Comparison of ENCODE assay signal across 8 cellular contexts in genomic region chr9:129166962-129167557, GRCh38. TPM values are rescaled to one million over a fixed set of nuclear protein-coding genes. Genes with fewer than 3 reads are reported as not detected.
DNase-seq lines count a peak whose midpoint lies in the region; ATAC-seq and TF ChIP-seq lines count a peak whose summit lies in the region.

No MANE protein-coding gene starts in this region.

- DNase-seq in AG08395 (ENCODE audit: low spot score) (peak; percentile 94), H4 (ENCODE audit: low spot score) (peak; percentile 80), RKO (ENCODE audit: low spot score) (peak; percentile 88), chondrocyte (ENCODE audit: low spot score) (no peak), right lobe of liver (peak in 2 of 3 donors; percentile 74), thyroid gland (peak; percentile 93 to 94)

- ATAC-seq in right lobe of liver (peak; percentile 72 to 87 (median 85)), HG03571 (IDR thresholded peaks at IDR 0.05; ENCODE audit: unreplicated experiment) (no peak), HG02852 (IDR thresholded peaks at IDR 0.05; ENCODE audit: unreplicated experiment) (no peak)

- TF ChIP-seq CTCF in chondrocyte (IDR thresholded peaks at IDR 0.05) (no peak), right lobe of liver (IDR thresholded peaks at IDR 0.05) (no peak), thyroid gland (IDR thresholded peaks at IDR 0.05) (no peak)

- no peaks in the 10 kb centered on the region for H3K27me3 Mint-ChIP-seq in chondrocyte (ENCODE audit: low read depth)

- H3K27me3 ChIP-seq in right lobe of liver (no peaks in the 10 kb centered on the region), thyroid gland (no peaks in the 10 kb centered on the region)

- peak overlapping the region; percentile 49 for H3K4me3 Mint-ChIP-seq in chondrocyte (ENCODE audit: unreplicated experiment)

- H3K27ac Mint-ChIP-seq in chondrocyte (ENCODE audit: unreplicated experiment), result peak overlapping the region; percentile 97

- H3K4me1 Mint-ChIP-seq in chondrocyte (ENCODE audit: low read depth), result peaks cover 33% of the 10 kb centered on the region

- H3K9me3 Mint-ChIP-seq in chondrocyte (ENCODE audit: low read depth), result no peaks in the 10 kb centered on the region

- H3K36me3 Mint-ChIP-seq in chondrocyte (ENCODE audit: low read depth), result no peaks in the 10 kb centered on the region

- H3K36me3 ChIP-seq in right lobe of liver, result no peaks in the 10 kb centered on the region
- H3K36me3 ChIP-seq in thyroid gland, result no peaks in the 10 kb centered on the region

- WGBS in right lobe of liver (ENCODE audit: insufficient coverage, low coverage, low lambda C conversion rate, missing lambda C conversion rate), result 2% methylated on average over 11 of the region's 12 CpGs
- 1% methylated on average over 10 to 12 of the region's 12 CpGs for WGBS in thyroid gland, 2 donors

- H3K9me3 ChIP-seq in right lobe of liver, result no peaks in the 10 kb centered on the region
- no peaks in the 10 kb centered on the region for H3K9me3 ChIP-seq in thyroid gland

- intact Hi-C loops in right lobe of liver (cut with DNase I) (no loop called here), thyroid gland (cut with DNase I) (no loop called here)

- peak overlapping the region in 2 of 3 donors; percentile 51 to 55 for H3K27ac ChIP-seq in right lobe of liver
- peak overlapping the region; percentile 82 to 93 (median 93) for H3K27ac ChIP-seq in thyroid gland

- no peak for TF ChIP-seq POLR2A in right lobe of liver (IDR thresholded peaks at IDR 0.05)
- peak; percentile 8 to 61 for TF ChIP-seq POLR2A in thyroid gland (IDR thresholded peaks at IDR 0.05)

- H3K4me1 ChIP-seq in right lobe of liver (peaks cover 0 to 14% (median 0%) of the 10 kb centered on the region in 4 donors), thyroid gland (peaks cover 42 to 47% of the 10 kb centered on the region in 2 donors)

- H3K4me3 ChIP-seq in right lobe of liver (peak overlapping the region in 1 of 3 donors; percentile 37), thyroid gland (replicated peaks in 1 of 3) (no peak overlapping the region)

RNA-seq across cellular contexts. Expression of gene IER5L, which starts 11.0 kb away (rescaled TPM):
- total RNA-seq in H4 (2014; rRNA removed; shearing (Covaris generic)), result 12.9 and 24.3 TPM in 2 replicates
- total RNA-seq in chondrocyte, result 37.2 to 56.5 TPM (median 38.6 TPM) in 3 replicates
- 10 to 100 TPM in 3 of 6 experiments, 1 to 10 TPM in 3; 2.7 to 19.8 (median 7.8) TPM for total RNA-seq in right lobe of liver
- 10 to 100 TPM in 3 of 4 donors, 1 to 10 TPM in 1; 7.8 to 20.2 (median 12.6) TPM for total RNA-seq in thyroid gland

RNA-seq across cellular contexts. Expression of gene PTPA, which starts 55.8 kb away (rescaled TPM):
- 89.0 and 91.8 TPM in 2 replicates for total RNA-seq in H4 (2014; rRNA removed; shearing (Covaris generic))
- 133 to 143 TPM (median 143 TPM) in 3 replicates for total RNA-seq in chondrocyte
- 100 to 1,000 TPM in 1 of 6 experiments, 10 to 100 TPM in 5; 55.4 to 123 (median 62.0) TPM for total RNA-seq in right lobe of liver
- total RNA-seq in thyroid gland, result 100 to 1,000 TPM in 2 of 4 donors, 10 to 100 TPM in 2; 45.0 to 117 (median 89.5) TPM

RNA-seq across cellular contexts. Expression of gene CRAT, which starts 56.5 kb away (rescaled TPM):
- total RNA-seq in H4 (2014; rRNA removed; shearing (Covaris generic)), result 14.5 and 21.2 TPM in 2 replicates
- total RNA-seq in chondrocyte (43.9 to 49.0 TPM (median 45.2 TPM) in 3 replicates), right lobe of liver (100 to 1,000 TPM in 4 of 6 experiments, 10 to 100 TPM in 2; 86.1 to 146 (median 104) TPM), thyroid gland (10 to 100 TPM; 44.0 to 59.0 (median 54.1) TPM)

Comparison
In these comparisons a context has a peak if more than half of its experiments do, and no peak if none do; other contexts are left out.
1. ATAC-seq: peak in right lobe of liver (4 of 4); none in HG03571 (single experiment) and HG02852 (single experiment).